Comparison of ENCODE assay signal across 22 cellular contexts in the genomic region with DNA sequence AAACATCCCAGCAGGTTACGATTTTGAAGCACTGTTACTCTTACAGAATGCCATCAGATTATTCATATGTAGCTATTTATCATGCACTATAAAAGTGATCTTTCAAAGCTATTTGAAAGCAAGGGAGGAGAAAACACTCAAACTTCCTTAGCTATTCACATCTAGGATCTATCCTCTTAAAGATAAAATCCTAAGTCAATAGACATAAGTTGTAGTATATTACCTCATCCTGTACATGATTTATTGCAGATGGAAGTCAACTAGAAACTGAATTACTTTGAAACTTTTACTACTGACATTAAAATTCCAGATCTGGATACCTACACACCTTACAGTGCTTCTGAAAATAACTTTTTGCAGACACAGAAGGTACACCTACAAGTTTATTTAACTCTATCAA.
DNase-seq lines count a peak whose midpoint lies in the region; ATAC-seq, FAIRE-seq and TF ChIP-seq lines count a peak whose summit lies in the region.
"Had no signal": no experiment of that assay in that cellular context is flagged by ENCODE, and none has a peak within 500 bp of the region (broad histone marks: within the 10 kb centered on the region; RNA-seq: fewer than 3 reads in every experiment).

No MANE protein-coding gene starts in this region.

- H3K9me3 Mint-ChIP-seq in astrocyte (ENCODE audit: unreplicated experiment) (no peaks in the 10 kb centered on the region), type B pancreatic cell (no peaks in the 10 kb centered on the region)
- no peaks in the 10 kb centered on the region for H3K9me3 Mint-ChIP-seq in T-helper 2 cell treated with Interferon-gamma antibody and Interleukin-4, amounts not matched to agents 5 μg/mL and 100 μg/mL, for 36 hours
- H3K9me3 Mint-ChIP-seq: CD4-positive, CD25-positive, alpha-beta regulatory T cell had no signal

- H3K9me3 ChIP-seq in HCT116 (ENCODE audit: control insufficient read depth in 1 of 2, insufficient read depth in 1 of 2, low read depth in 1 of 2, low read length in 2 of 2): no peaks in the 10 kb centered on the region
- H3K9me3 ChIP-seq in astrocyte (ENCODE audit: insufficient read depth, low read depth, low read length): no peaks in the 10 kb centered on the region
- no peaks in the 10 kb centered on the region for H3K9me3 ChIP-seq in gastroesophageal sphincter
- H3K9me3 ChIP-seq: Peyer's patch had no signal

- H3K4me1 ChIP-seq in HCT116 (ENCODE audit: control insufficient read depth in 1 of 2, insufficient read depth in 2 of 2, low read length in 2 of 2): peaks cover 7 to 21% of the 10 kb centered on the region in 2 experiments; a peak in 2 of 4 replicates
- peaks cover 3% of the 10 kb centered on the region for H3K4me1 ChIP-seq in astrocyte (ENCODE audit: insufficient read depth, low read length)
- peaks cover 0 to 63% (median 15%) of the 10 kb centered on the region in 3 donors for H3K4me1 ChIP-seq in gastroesophageal sphincter
- H3K4me1 ChIP-seq: Peyer's patch had no signal

- H3K36me3 Mint-ChIP-seq in astrocyte (ENCODE audit: low read depth, unreplicated experiment): no peaks in the 10 kb centered on the region
- peaks cover 3% of the 10 kb centered on the region for H3K36me3 Mint-ChIP-seq in type B pancreatic cell
- H3K36me3 Mint-ChIP-seq in T-helper 2 cell treated with Interferon-gamma antibody and Interleukin-4, amounts not matched to agents 5 μg/mL and 100 μg/mL, for 36 hours (ENCODE audit: low read depth): no peaks in the 10 kb centered on the region
- H3K36me3 Mint-ChIP-seq: CD4-positive, CD25-positive, alpha-beta regulatory T cell had no signal

- no peak overlapping the region for H3K9ac ChIP-seq in HCT116 (ENCODE audit: low read length)
- no peak overlapping the region for H3K9ac ChIP-seq in astrocyte (ENCODE audit: low read length)
- H3K9ac ChIP-seq: KMS-11 had no signal

- no peak for TF ChIP-seq EP300 in gastroesophageal sphincter (IDR thresholded peaks at IDR 0.05)

- ATAC-seq in HCT116: no peak
- ATAC-seq in HG03565 (IDR thresholded peaks at IDR 0.05; ENCODE audit: unreplicated experiment): no peak
- ATAC-seq in gastroesophageal sphincter: no peak
- ATAC-seq: GM12878 had no signal

- H3K4me2 ChIP-seq in HCT116 (ENCODE audit: low read length): no peak overlapping the region
- H3K4me2 ChIP-seq in astrocyte (ENCODE audit: low read length): no peak overlapping the region
- H3K4me2 ChIP-seq: KMS-11 had no signal

- WGBS in gastroesophageal sphincter (ENCODE audit: low coverage in 1 of 2), 2 donors: 47 to 60% methylated on average over 1 of the region's 1 CpG

- POLR2A ChIA-PET in HCT116 (lab: Charles Lee): no interaction called here

- H3K79me2 ChIP-seq in HCT116 (ENCODE audit: insufficient read depth, low read length) (no peaks in the 10 kb centered on the region), astrocyte (ENCODE audit: insufficient read depth, low read length) (peaks cover 20% of the 10 kb centered on the region)

- H3K27ac Mint-ChIP-seq in astrocyte (ENCODE audit: unreplicated experiment) (no peak overlapping the region), type B pancreatic cell (no peak overlapping the region)
- no peak overlapping the region for H3K27ac Mint-ChIP-seq in T-helper 2 cell treated with Interferon-gamma antibody and Interleukin-4, amounts not matched to agents 5 μg/mL and 100 μg/mL, for 36 hours
- H3K27ac Mint-ChIP-seq: CD4-positive, CD25-positive, alpha-beta regulatory T cell had no signal

- intact Hi-C loops in HCT116 (cut with micrococcal nuclease): no loop called here

- no peak for TF ChIP-seq CTCF in HCT116 (IDR thresholded peaks at IDR 0.05 in 2 of 3, conservative IDR thresholded peaks at IDR 0.05 in 1 of 3; ENCODE audit: borderline replicate concordance in 1 of 3, insufficient read depth in 1 of 3, low read depth in 2 of 3, low read length in 2 of 3)
- no peak for TF ChIP-seq CTCF in astrocyte (IDR thresholded peaks at IDR 0.05; ENCODE audit: insufficient read depth, low read depth, low read length)
- TF ChIP-seq CTCF in type B pancreatic cell (conservative IDR thresholded peaks at IDR 0.05): no peak
- TF ChIP-seq CTCF in gastroesophageal sphincter (IDR thresholded peaks at IDR 0.05): no peak

- DNase-seq in HCT116 (ENCODE audit: low read depth, low spot score) (no peak), NCI-H226 (peak; percentile 3), astrocyte (ENCODE audit: low read depth) (no peak), type B pancreatic cell (ENCODE audit: extremely low spot score, unreplicated experiment) (no peak)
- no peak for DNase-seq in T-helper 2 cell treated with Interferon-gamma antibody and Interleukin-4, amounts not matched to agents 5 μg/mL and 100 μg/mL, for 36 hours (ENCODE audit: low spot score)
- DNase-seq: CD4-positive, CD25-positive, alpha-beta regulatory T cell; DMS79 treated with DMSO at 0.1 percent for 48 hours; GOT3; NCI-H1105 treated with DMSO at 0.1 percent for 48 hours; NCI-H2081; NCI-H510A; NCI-H748 treated with DMSO at 0.1 percent for 48 hours; NK-92 treated with Interleukin-12 subunit alpha and Interleukin-12 subunit beta, amount 100 ng/mL, for 24 hours; Peyer's patch; T-helper 1 cell had no signal

- H3K4me3 Mint-ChIP-seq in astrocyte (ENCODE audit: unreplicated experiment): no peak overlapping the region
- H3K4me3 Mint-ChIP-seq in type B pancreatic cell: peak overlapping the region; percentile 4
- H3K4me3 Mint-ChIP-seq in T-helper 2 cell treated with Interferon-gamma antibody and Interleukin-4, amounts not matched to agents 5 μg/mL and 100 μg/mL, for 36 hours: no peak overlapping the region
- H3K4me3 Mint-ChIP-seq: CD4-positive, CD25-positive, alpha-beta regulatory T cell had no signal

- H3K27me3 Mint-ChIP-seq in astrocyte (ENCODE audit: low read depth, unreplicated experiment) (no peaks in the 10 kb centered on the region), type B pancreatic cell (no peaks in the 10 kb centered on the region)
- H3K27me3 Mint-ChIP-seq in T-helper 2 cell treated with Interferon-gamma antibody and Interleukin-4, amounts not matched to agents 5 μg/mL and 100 μg/mL, for 36 hours (ENCODE audit: low read depth): no peaks in the 10 kb centered on the region
- H3K27me3 Mint-ChIP-seq: CD4-positive, CD25-positive, alpha-beta regulatory T cell had no signal

- no peaks in the 10 kb centered on the region for H4K20me1 ChIP-seq in HCT116 (ENCODE audit: insufficient read depth)
- peaks cover 29% of the 10 kb centered on the region for H4K20me1 ChIP-seq in astrocyte (ENCODE audit: insufficient read depth, low read length)

- H3K27ac ChIP-seq in HCT116 (ENCODE audit: low read depth, low read length): peak overlapping the region; percentile 51
- no peak overlapping the region for H3K27ac ChIP-seq in astrocyte (ENCODE audit: low read depth, low read length)
- H3K27ac ChIP-seq in gastroesophageal sphincter: no peak overlapping the region
- H3K27ac ChIP-seq: HL-60, KMS-11, Peyer's patch had no signal

- no peaks in the 10 kb centered on the region for H3K27me3 ChIP-seq in HCT116 (ENCODE audit: insufficient read depth, low read length)
- H3K27me3 ChIP-seq in astrocyte (ENCODE audit: insufficient read depth, low read length): no peaks in the 10 kb centered on the region
- no peaks in the 10 kb centered on the region for H3K27me3 ChIP-seq in gastroesophageal sphincter
- H3K27me3 ChIP-seq: Peyer's patch had no signal

- CTCF ChIA-PET in HCT116 (lab: Charles Lee): interaction anchor here (1.1 kb wide), 1 partner anchor 19 kb away, joined by 3 read pairs; no protein-coding TSS in a partner anchor

- peaks cover 12% of the 10 kb centered on the region for H3K4me1 Mint-ChIP-seq in astrocyte (ENCODE audit: low read depth, unreplicated experiment)
- H3K4me1 Mint-ChIP-seq in type B pancreatic cell (ENCODE audit: unreplicated experiment): peaks cover 24% of the 10 kb centered on the region
- H3K4me1 Mint-ChIP-seq in T-helper 2 cell treated with Interferon-gamma antibody and Interleukin-4, amounts not matched to agents 5 μg/mL and 100 μg/mL, for 36 hours (ENCODE audit: low read depth): no peaks in the 10 kb centered on the region
- H3K4me1 Mint-ChIP-seq: CD4-positive, CD25-positive, alpha-beta regulatory T cell had no signal

- no TSS peak for BruUV-seq in HCT116 (replicated peaks; lab: Mats Ljungman, UMichigan)

- H2AFZ ChIP-seq in HCT116 (ENCODE audit: low read depth, low read length, poor library complexity, severe bottlenecking) (no peak overlapping the region), astrocyte (ENCODE audit: low read depth, low read length) (no peak overlapping the region)

- RAD21 ChIA-PET in HCT116 (lab: Charles Lee; ENCODE audit: low non-redundant PET in 1 of 2, low total read pairs in 2 of 2, uncharacterized antibody in 2 of 2, unreplicated experiment in 2 of 2): no interaction called here

- H3K9me2 ChIP-seq in HCT116 (ENCODE audit: insufficient read depth): no peaks in the 10 kb centered on the region

- TF ChIP-seq RAD21 in HCT116 (IDR thresholded peaks at IDR 0.05; ENCODE audit: low read depth): no peak

- FAIRE-seq in astrocyte (lab: Jason Lieb, UNC): peak; percentile 55
- FAIRE-seq: GM12878, GM18507, GM19239 had no signal

- H3K36me3 ChIP-seq in HCT116 (ENCODE audit: control insufficient read depth in 1 of 2, insufficient read depth in 2 of 2, low read length in 2 of 2) (no peaks in the 10 kb centered on the region), astrocyte (ENCODE audit: insufficient read depth, low read length) (no peaks in the 10 kb centered on the region), gastroesophageal sphincter (no peaks in the 10 kb centered on the region)
- H3K36me3 ChIP-seq: Peyer's patch had no signal

- H3K4me3 ChIP-seq in HCT116 (replicated peaks in 1 of 2; ENCODE audit: low read depth in 1 of 2, low read length in 2 of 2) (no peak overlapping the region), astrocyte (ENCODE audit: insufficient read depth, low read depth, low read length) (no peak overlapping the region), gastroesophageal sphincter (no peak overlapping the region)
- H3K4me3 ChIP-seq: GM12878, Peyer's patch had no signal

- TF ChIP-seq POLR2A in HCT116 (IDR thresholded peaks at IDR 0.05; ENCODE audit: borderline replicate concordance, extremely low read depth, insufficient read depth, insufficient read length) (no peak), gastroesophageal sphincter (IDR thresholded peaks at IDR 0.05) (no peak)

TF ChIP-seq in HCT116, 20 proteins besides CTCF, POLR2A, EP300 and RAD21:
- TF ChIP-seq ZFX (IDR thresholded peaks at IDR 0.05) (no peak), ELF1 (IDR thresholded peaks at IDR 0.05; ENCODE audit: borderline replicate concordance, low read depth) (no peak), EZH2phosphoT487 (IDR thresholded peaks at IDR 0.05; ENCODE audit: borderline replicate concordance) (no peak), CEBPB (IDR thresholded peaks at IDR 0.05; ENCODE audit: low read depth) (no peak), EZH2 (IDR thresholded peaks at IDR 0.05) (no peak)
- TF ChIP-seq, protein P1, sequence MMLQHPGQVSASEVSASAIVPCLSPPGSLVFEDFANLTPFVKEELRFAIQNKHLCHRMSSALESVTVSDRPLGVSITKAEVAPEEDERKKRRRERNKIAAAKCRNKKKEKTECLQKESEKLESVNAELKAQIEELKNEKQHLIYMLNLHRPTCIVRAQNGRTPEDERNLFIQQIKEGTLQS (IDR thresholded peaks at IDR 0.05): no peak
